Comparison of ENCODE assay signal across 9 cellular contexts in genomic region chr17:67095281-67095680, GRCh38. TPM values are rescaled to one million over a fixed set of nuclear protein-coding genes. Genes with fewer than 3 reads are reported as not detected.
DNase-seq lines count a peak whose midpoint lies in the region; FAIRE-seq and TF ChIP-seq lines count a peak whose summit lies in the region.
"Not testable (repeated sequence)": the region's sequence is repeated elsewhere in the genome, so short reads cannot be mapped to it uniquely, and the experiment has no call there.
"Had no signal": no experiment of that assay in that cellular context is flagged by ENCODE, and none has a peak within 500 bp of the region (broad histone marks: within the 10 kb centered on the region; RNA-seq: fewer than 3 reads in every experiment).

No MANE protein-coding gene starts in this region.

- peaks cover 27% of the 10 kb centered on the region for H3K36me3 Mint-ChIP-seq in activated naive CD4-positive, alpha-beta T cell treated with anti-CD3 and anti-CD28 coated beads, Interleukin-2, amount 50 U/mL, for 24 hours

- peaks cover 67% of the 10 kb centered on the region for H3K4me1 Mint-ChIP-seq in activated naive CD4-positive, alpha-beta T cell treated with anti-CD3 and anti-CD28 coated beads, Interleukin-2, amount 50 U/mL, for 24 hours

- not testable (repeated sequence) for H3K4me3 Mint-ChIP-seq in activated naive CD4-positive, alpha-beta T cell treated with anti-CD3 and anti-CD28 coated beads, Interleukin-2, amount 50 U/mL, for 24 hours

- peak overlapping the region; percentile 23 for H3K27ac Mint-ChIP-seq in activated naive CD4-positive, alpha-beta T cell treated with anti-CD3 and anti-CD28 coated beads, Interleukin-2, amount 50 U/mL, for 24 hours

- H3K4me3 ChIP-seq in cardiac fibroblast (replicated peaks in 1 of 2; ENCODE audit: low read depth in 2 of 2, low read length in 2 of 2); fibroblast of villous mesenchyme (ENCODE audit: low read depth, low read length): not testable (repeated sequence)

- TF ChIP-seq CTCF in cardiac fibroblast (IDR thresholded peaks at IDR 0.05; ENCODE audit: low read depth, low read length); fibroblast of villous mesenchyme (IDR thresholded peaks at IDR 0.05; ENCODE audit: insufficient read depth, low read depth, low read length): not testable (repeated sequence)

- FAIRE-seq in RCC 7860 (lab: Jason Lieb, UNC), result peak; percentile 79

- H3K9me3 Mint-ChIP-seq in activated naive CD4-positive, alpha-beta T cell treated with anti-CD3 and anti-CD28 coated beads, Interleukin-2, amount 50 U/mL, for 24 hours, result not testable (repeated sequence)

- H3K27me3 Mint-ChIP-seq in activated naive CD4-positive, alpha-beta T cell treated with anti-CD3 and anti-CD28 coated beads, Interleukin-2, amount 50 U/mL, for 24 hours, result not testable (repeated sequence)

- peak; percentile 19 for DNase-seq in CD1c-positive myeloid dendritic cell (ENCODE audit: extremely low spot score)
- DNase-seq in HK-2 (ENCODE audit: unreplicated experiment), result peak; percentile 2
- peak; percentile 77 for DNase-seq in RCC 7860 (ENCODE audit: low spot score)
- DNase-seq in cardiac fibroblast (ENCODE audit: low read depth in 2 of 2), result peak; percentile 90 to 92
- peak; percentile 74 for DNase-seq in fibroblast of villous mesenchyme (ENCODE audit: low read depth)
- DNase-seq in non-pigmented ciliary epithelial cell (ENCODE audit: low read depth), result peak; percentile 38

RNA-seq across cellular contexts. Expression of gene CACNG1, which starts 50.9 kb away (rescaled TPM):
- not detected in 2 replicates for total RNA-seq in fibroblast of villous mesenchyme
- total RNA-seq: colonic mucosa, G401 had no signal

Comparison
In these comparisons a context has a peak if more than half of its experiments do, and no peak if none do; other contexts are left out.
1. DNase-seq: peak in every context shown above with its lines; median percentile 91 in cardiac fibroblast; 77 in RCC 7860; 74 in fibroblast of villous mesenchyme; 38 in non-pigmented ciliary epithelial cell; 19 in CD1c-positive myeloid dendritic cell; 2 in HK-2.